1 cellular context compared by ENCODE assay signal in the genomic region with DNA sequence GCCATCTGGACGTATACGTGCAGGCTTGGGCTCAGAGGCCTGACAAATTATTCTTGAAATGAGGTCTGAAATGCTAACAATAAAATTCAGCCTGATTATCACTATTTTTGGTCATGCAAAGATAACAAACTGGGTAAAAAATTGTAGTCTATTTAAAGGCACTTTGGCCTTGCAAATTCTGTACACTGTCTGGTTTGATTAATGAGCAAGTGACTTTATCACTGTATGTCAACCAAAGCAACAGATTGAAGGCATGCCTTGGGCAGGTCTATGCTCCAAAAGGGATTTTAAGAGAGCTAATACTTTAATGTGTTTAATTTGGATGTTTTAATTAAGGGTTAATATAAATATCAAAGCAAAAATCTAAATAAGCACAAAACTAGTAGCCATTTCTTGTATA.
TF ChIP-seq lines count a peak whose summit lies in the region.

No MANE protein-coding gene starts in this region.

TF ChIP-seq in GM23338, 12 proteins besides CTCF, POLR2A, EP300 and RAD21 (continued from another document):
- TF ChIP-seq, protein P1, sequence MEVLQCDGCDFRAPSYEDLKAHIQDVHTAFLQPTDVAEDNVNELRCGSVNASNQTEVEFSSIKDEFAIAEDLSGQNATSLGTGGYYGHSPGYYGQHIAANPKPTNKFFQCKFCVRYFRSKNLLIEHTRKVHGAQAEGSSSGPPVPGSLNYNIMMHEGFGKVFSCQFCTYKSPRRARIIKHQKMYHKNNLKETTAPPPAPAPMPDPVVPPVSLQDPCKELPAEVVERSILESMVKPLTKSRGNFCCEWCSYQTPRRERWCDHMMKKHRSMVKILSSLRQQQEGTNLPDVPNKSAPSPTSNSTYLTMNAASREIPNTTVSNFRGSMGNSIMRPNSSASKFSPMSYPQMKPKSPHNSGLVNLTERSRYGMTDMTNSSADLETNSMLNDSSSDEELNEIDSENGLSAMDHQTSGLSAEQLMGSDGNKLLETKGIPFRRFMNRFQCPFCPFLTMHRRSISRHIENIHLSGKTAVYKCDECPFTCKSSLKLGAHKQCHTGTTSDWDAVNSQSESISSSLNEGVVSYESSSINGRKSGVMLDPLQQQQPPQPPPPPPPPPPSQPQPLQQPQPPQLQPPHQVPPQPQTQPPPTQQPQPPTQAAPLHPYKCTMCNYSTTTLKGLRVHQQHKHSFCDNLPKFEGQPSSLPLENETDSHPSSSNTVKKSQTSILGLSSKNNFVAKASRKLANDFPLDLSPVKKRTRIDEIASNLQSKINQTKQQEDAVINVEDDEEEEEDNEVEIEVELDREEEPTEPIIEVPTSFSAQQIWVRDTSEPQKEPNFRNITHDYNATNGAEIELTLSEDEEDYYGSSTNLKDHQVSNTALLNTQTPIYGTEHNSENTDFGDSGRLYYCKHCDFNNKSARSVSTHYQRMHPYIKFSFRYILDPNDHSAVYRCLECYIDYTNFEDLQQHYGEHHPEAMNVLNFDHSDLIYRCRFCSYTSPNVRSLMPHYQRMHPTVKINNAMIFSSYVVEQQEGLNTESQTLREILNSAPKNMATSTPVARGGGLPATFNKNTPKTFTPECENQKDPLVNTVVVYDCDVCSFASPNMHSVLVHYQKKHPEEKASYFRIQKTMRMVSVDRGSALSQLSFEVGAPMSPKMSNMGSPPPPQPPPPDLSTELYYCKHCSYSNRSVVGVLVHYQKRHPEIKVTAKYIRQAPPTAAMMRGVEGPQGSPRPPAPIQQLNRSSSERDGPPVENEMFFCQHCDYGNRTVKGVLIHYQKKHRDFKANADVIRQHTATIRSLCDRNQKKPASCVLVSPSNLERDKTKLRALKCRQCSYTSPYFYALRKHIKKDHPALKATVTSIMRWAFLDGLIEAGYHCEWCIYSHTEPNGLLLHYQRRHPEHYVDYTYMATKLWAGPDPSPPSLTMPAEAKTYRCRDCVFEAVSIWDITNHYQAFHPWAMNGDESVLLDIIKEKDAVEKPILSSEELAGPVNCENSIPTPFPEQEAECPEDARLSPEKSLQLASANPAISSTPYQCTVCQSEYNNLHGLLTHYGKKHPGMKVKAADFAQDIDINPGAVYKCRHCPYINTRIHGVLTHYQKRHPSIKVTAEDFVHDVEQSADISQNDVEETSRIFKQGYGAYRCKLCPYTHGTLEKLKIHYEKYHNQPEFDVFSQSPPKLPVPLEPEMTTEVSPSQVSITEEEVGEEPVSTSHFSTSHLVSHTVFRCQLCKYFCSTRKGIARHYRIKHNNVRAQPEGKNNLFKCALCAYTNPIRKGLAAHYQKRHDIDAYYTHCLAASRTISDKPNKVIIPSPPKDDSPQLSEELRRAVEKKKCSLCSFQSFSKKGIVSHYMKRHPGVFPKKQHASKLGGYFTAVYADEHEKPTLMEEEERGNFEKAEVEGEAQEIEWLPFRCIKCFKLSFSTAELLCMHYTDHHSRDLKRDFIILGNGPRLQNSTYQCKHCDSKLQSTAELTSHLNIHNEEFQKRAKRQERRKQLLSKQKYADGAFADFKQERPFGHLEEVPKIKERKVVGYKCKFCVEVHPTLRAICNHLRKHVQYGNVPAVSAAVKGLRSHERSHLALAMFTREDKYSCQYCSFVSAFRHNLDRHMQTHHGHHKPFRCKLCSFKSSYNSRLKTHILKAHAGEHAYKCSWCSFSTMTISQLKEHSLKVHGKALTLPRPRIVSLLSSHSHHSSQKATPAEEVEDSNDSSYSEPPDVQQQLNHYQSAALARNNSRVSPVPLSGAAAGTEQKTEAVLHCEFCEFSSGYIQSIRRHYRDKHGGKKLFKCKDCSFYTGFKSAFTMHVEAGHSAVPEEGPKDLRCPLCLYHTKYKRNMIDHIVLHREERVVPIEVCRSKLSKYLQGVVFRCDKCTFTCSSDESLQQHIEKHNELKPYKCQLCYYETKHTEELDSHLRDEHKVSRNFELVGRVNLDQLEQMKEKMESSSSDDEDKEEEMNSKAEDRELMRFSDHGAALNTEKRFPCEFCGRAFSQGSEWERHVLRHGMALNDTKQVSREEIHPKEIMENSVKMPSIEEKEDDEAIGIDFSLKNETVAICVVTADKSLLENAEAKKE (CRISPR knock-in tag; IDR thresholded peaks at IDR 0.05): no peak
- no peak for TF ChIP-seq EZH2 (IDR thresholded peaks at IDR 0.05; ENCODE audit: low read depth, unreplicated experiment)
- TF ChIP-seq STAT1 (IDR thresholded peaks at IDR 0.05; ENCODE audit: unreplicated experiment): no peak
- TF ChIP-seq CREB1 (CRISPR knock-in tag; IDR thresholded peaks at IDR 0.05; ENCODE audit: low read depth): no peak
- no peak for TF ChIP-seq ZNF331 (CRISPR knock-in tag; IDR thresholded peaks at IDR 0.05; ENCODE audit: low read depth)
- TF ChIP-seq, protein P2, sequence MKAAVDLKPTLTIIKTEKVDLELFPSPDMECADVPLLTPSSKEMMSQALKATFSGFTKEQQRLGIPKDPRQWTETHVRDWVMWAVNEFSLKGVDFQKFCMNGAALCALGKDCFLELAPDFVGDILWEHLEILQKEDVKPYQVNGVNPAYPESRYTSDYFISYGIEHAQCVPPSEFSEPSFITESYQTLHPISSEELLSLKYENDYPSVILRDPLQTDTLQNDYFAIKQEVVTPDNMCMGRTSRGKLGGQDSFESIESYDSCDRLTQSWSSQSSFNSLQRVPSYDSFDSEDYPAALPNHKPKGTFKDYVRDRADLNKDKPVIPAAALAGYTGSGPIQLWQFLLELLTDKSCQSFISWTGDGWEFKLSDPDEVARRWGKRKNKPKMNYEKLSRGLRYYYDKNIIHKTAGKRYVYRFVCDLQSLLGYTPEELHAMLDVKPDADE (IDR thresholded peaks at IDR 0.05): no peak
- TF ChIP-seq ZNF114 (CRISPR knock-in tag; IDR thresholded peaks at IDR 0.05): no peak
- TF ChIP-seq, protein P3, sequence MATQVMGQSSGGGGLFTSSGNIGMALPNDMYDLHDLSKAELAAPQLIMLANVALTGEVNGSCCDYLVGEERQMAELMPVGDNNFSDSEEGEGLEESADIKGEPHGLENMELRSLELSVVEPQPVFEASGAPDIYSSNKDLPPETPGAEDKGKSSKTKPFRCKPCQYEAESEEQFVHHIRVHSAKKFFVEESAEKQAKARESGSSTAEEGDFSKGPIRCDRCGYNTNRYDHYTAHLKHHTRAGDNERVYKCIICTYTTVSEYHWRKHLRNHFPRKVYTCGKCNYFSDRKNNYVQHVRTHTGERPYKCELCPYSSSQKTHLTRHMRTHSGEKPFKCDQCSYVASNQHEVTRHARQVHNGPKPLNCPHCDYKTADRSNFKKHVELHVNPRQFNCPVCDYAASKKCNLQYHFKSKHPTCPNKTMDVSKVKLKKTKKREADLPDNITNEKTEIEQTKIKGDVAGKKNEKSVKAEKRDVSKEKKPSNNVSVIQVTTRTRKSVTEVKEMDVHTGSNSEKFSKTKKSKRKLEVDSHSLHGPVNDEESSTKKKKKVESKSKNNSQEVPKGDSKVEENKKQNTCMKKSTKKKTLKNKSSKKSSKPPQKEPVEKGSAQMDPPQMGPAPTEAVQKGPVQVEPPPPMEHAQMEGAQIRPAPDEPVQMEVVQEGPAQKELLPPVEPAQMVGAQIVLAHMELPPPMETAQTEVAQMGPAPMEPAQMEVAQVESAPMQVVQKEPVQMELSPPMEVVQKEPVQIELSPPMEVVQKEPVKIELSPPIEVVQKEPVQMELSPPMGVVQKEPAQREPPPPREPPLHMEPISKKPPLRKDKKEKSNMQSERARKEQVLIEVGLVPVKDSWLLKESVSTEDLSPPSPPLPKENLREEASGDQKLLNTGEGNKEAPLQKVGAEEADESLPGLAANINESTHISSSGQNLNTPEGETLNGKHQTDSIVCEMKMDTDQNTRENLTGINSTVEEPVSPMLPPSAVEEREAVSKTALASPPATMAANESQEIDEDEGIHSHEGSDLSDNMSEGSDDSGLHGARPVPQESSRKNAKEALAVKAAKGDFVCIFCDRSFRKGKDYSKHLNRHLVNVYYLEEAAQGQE (IDR thresholded peaks at IDR 0.05; ENCODE audit: unreplicated experiment): no peak
- no peak for TF ChIP-seq EZH2phosphoT487 (IDR thresholded peaks at IDR 0.05; ENCODE audit: unreplicated experiment)
